Comparison of ENCODE assay signal across 8 cellular contexts in the genomic region with DNA sequence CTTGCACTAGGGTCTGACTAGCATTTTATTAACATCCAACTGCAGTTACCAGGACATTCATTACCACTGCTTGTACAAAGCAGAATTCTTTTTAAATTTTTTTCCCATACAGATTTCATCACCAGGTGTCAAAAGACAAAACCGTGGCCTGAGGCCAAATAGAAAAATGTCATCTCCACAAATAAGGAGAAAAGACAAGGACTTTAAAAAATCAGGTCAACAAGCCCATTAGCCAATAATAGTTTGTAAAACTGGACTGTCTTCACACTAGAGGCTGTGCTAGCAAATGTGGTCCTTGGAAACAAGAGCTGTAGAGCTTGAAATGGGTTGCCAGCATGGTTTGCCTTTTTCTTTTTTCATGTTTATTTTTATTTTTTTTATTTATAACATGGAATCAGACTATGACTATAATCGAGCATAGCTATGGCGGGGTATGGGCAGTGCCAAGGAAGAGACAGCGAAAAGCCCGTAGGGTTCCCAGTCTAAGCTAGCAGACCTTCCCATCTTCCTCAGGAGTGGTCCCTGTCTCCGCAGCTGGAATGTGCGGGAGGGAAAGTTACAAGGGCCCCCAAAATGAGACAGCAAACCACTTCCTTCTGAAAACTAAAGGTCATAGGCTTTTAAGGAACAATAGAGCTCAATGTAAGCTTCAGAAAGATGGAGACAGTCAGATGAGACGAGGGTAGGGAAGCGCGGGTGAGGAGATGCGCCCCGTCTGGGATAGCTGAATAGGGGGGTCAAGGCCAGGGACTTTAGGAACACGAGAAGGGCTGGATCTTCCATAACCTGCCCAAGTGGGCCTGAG. TPM values are rescaled to one million over a fixed set of nuclear protein-coding genes. Genes with fewer than 3 reads are reported as not detected.
DNase-seq lines count a peak whose midpoint lies in the region; ATAC-seq and TF ChIP-seq lines count a peak whose summit lies in the region.

No MANE protein-coding gene starts in this region.

- TF ChIP-seq CTCF in SU-DHL-6 (IDR thresholded peaks at IDR 0.05; ENCODE audit: insufficient read depth, low read length, poor library complexity, severe bottlenecking) (no peak), neural cell (IDR thresholded peaks at IDR 0.05; ENCODE audit: poor library complexity, severe bottlenecking) (no peak)

- peak overlapping the region; percentile 79 for H3K4me3 ChIP-seq in SU-DHL-6 (ENCODE audit: insufficient read depth, low read length, poor library complexity, severe bottlenecking)
- peak overlapping the region; percentile 82 to 92 for H3K4me3 ChIP-seq in esophagus (ENCODE audit: low read depth in 1 of 2, low read length in 2 of 2)
- peak overlapping the region; percentile 92 for H3K4me3 ChIP-seq in neural cell (ENCODE audit: low read length)

- peaks cover 23% of the 10 kb centered on the region; the same call in 1 of the 2 replicates for H3F3A ChIP-seq in SU-DHL-6 (ENCODE audit: insufficient read depth)
- peaks cover 8% of the 10 kb centered on the region for H3F3A ChIP-seq in neural cell (ENCODE audit: insufficient read depth, low read length, poor library complexity, severe bottlenecking)

- peak overlapping the region; percentile 95 for H2AFZ ChIP-seq in SU-DHL-6 (ENCODE audit: low read depth, low read length, severe bottlenecking)
- peak overlapping the region; percentile 29 for H2AFZ ChIP-seq in neural cell (ENCODE audit: low read depth, low read length)

- H3K4me1 ChIP-seq in esophagus (ENCODE audit: control insufficient read depth in 2 of 2, insufficient read depth in 2 of 2, low read length in 1 of 2) = peaks cover 0 to 5% of the 10 kb centered on the region in 2 donors

- no peaks in the 10 kb centered on the region for H3K9me2 ChIP-seq in SU-DHL-6 (replicated peaks; ENCODE audit: insufficient read depth, low read length)
- no peaks in the 10 kb centered on the region for H3K9me2 ChIP-seq in neural cell (ENCODE audit: insufficient read depth, low read length)

- H3K27me3 ChIP-seq in SU-DHL-6 (ENCODE audit: low read length) = no peaks in the 10 kb centered on the region
- H3K27me3 ChIP-seq in esophagus (ENCODE audit: control insufficient read depth in 1 of 2, insufficient read depth in 2 of 2, low read length in 2 of 2) = no peaks in the 10 kb centered on the region
- no peaks in the 10 kb centered on the region for H3K27me3 ChIP-seq in neural cell (ENCODE audit: insufficient read depth, low read depth, low read length)

- ATAC-seq in HG03280 (IDR thresholded peaks at IDR 0.05; ENCODE audit: unreplicated experiment) (no peak), GM18511 (IDR thresholded peaks at IDR 0.05; ENCODE audit: unreplicated experiment) (no peak)

- 6 to 9% methylated on average over 13 of the region's 13 CpGs for WGBS in esophagus, 2 donors

- H3K9me3 ChIP-seq in SU-DHL-6 (ENCODE audit: insufficient read depth, low read length) (no peaks in the 10 kb centered on the region), esophagus (ENCODE audit: control insufficient read depth in 2 of 2, insufficient read depth in 1 of 2, low read depth in 1 of 2, low read length in 1 of 2) (no peaks in the 10 kb centered on the region), neural cell (ENCODE audit: low read length) (no peaks in the 10 kb centered on the region)

- no peak for TF ChIP-seq RAD21 in neural cell (conservative IDR thresholded peaks at IDR 0.05)

- H3K4me2 ChIP-seq in SU-DHL-6 (ENCODE audit: low read depth, low read length, poor library complexity, severe bottlenecking) (peak overlapping the region; percentile 92), neural cell (ENCODE audit: low read length) (peak overlapping the region; percentile 98)

- H3K36me3 ChIP-seq in SU-DHL-6 (ENCODE audit: low read length) = no peaks in the 10 kb centered on the region
- H3K36me3 ChIP-seq in esophagus (ENCODE audit: control insufficient read depth in 2 of 2, insufficient read depth in 2 of 2, low read length in 1 of 2) = no peaks in the 10 kb centered on the region
- no peaks in the 10 kb centered on the region for H3K36me3 ChIP-seq in neural cell (ENCODE audit: insufficient read depth, low read length)

- DNase-seq in stimulated activated CD4-positive, alpha-beta T cell treated with anti-CD3 and anti-CD28 coated beads, Interleukin-15, amount 100 ng/mL, for 24 hours = peak; percentile 7
- no peak for DNase-seq in stimulated activated CD4-positive, alpha-beta T cell treated with anti-CD3 and anti-CD28 coated beads, Interleukin-4, amount 100 ng/mL, for 4 hours
- DNase-seq in HPDE6-E6E7 (ENCODE audit: extremely low spot score) = no peak

- H4K20me1 ChIP-seq in SU-DHL-6 (ENCODE audit: low read depth, low read length) (no peaks in the 10 kb centered on the region), neural cell (ENCODE audit: insufficient read depth) (no peaks in the 10 kb centered on the region)

- H3K79me2 ChIP-seq in SU-DHL-6 (ENCODE audit: insufficient read depth, low read length) (peaks cover 47% of the 10 kb centered on the region), neural cell (replicated peaks; ENCODE audit: insufficient read depth, low read length) (peaks cover 30% of the 10 kb centered on the region)

- H3K9ac ChIP-seq in SU-DHL-6 (ENCODE audit: low read length) (peak overlapping the region; percentile 97), neural cell (ENCODE audit: low read length) (peak overlapping the region; percentile 89)

- no peak for TF ChIP-seq EP300 in neural cell (conservative IDR thresholded peaks at IDR 0.05; ENCODE audit: poor library complexity, severe bottlenecking)

- H3K27ac ChIP-seq in SU-DHL-6 (ENCODE audit: low read depth, low read length) (peak overlapping the region; percentile 84), esophagus (ENCODE audit: low read depth in 2 of 2, low read length in 1 of 2) (peak overlapping the region; percentile 81 to 82), neural cell (ENCODE audit: low read length) (peak overlapping the region; percentile 75)

TF ChIP-seq in neural cell, 6 proteins besides CTCF, POLR2A, EP300 and RAD21:
- no peak for TF ChIP-seq TAF1 (IDR thresholded peaks at IDR 0.05; ENCODE audit: low read depth)
- TF ChIP-seq SMC3 (conservative IDR thresholded peaks at IDR 0.05; ENCODE audit: poor library complexity) = no peak
- TF ChIP-seq POLR2AphosphoS5 (IDR thresholded peaks at IDR 0.05) = no peak
- no peak for TF ChIP-seq EZH2 (IDR thresholded peaks at IDR 0.05; ENCODE audit: borderline replicate concordance, insufficient read depth, low read length, poor library complexity, severe bottlenecking)
- no peak for TF ChIP-seq MXI1 (conservative IDR thresholded peaks at IDR 0.05; ENCODE audit: poor library complexity, severe bottlenecking)
- TF ChIP-seq, protein P1, sequence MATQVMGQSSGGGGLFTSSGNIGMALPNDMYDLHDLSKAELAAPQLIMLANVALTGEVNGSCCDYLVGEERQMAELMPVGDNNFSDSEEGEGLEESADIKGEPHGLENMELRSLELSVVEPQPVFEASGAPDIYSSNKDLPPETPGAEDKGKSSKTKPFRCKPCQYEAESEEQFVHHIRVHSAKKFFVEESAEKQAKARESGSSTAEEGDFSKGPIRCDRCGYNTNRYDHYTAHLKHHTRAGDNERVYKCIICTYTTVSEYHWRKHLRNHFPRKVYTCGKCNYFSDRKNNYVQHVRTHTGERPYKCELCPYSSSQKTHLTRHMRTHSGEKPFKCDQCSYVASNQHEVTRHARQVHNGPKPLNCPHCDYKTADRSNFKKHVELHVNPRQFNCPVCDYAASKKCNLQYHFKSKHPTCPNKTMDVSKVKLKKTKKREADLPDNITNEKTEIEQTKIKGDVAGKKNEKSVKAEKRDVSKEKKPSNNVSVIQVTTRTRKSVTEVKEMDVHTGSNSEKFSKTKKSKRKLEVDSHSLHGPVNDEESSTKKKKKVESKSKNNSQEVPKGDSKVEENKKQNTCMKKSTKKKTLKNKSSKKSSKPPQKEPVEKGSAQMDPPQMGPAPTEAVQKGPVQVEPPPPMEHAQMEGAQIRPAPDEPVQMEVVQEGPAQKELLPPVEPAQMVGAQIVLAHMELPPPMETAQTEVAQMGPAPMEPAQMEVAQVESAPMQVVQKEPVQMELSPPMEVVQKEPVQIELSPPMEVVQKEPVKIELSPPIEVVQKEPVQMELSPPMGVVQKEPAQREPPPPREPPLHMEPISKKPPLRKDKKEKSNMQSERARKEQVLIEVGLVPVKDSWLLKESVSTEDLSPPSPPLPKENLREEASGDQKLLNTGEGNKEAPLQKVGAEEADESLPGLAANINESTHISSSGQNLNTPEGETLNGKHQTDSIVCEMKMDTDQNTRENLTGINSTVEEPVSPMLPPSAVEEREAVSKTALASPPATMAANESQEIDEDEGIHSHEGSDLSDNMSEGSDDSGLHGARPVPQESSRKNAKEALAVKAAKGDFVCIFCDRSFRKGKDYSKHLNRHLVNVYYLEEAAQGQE (IDR thresholded peaks at IDR 0.05; ENCODE audit: borderline replicate concordance) = no peak
TF ChIP-seq in neural cell: peak in this region for 0.

RNA-seq across cellular contexts. Expression of a gene that starts 1.5 kb away (rescaled TPM):
- polyA plus RNA-seq in esophagus (1 to 10 TPM; 3.1 to 6.5 TPM), neural cell (24.0 and 33.1 TPM in 2 replicates)
- 40.7 and 44.3 TPM in 2 replicates for polyA minus RNA-seq in neural cell

RNA-seq across cellular contexts. Expression of a gene that starts 47.9 kb away (rescaled TPM):
- polyA plus RNA-seq in esophagus (10 to 100 TPM in 1 of 2 donors, 1 to 10 TPM in 1; 9.6 to 11.1 TPM), neural cell (19.0 and 21.7 TPM in 2 replicates)
- polyA minus RNA-seq in neural cell = 18.7 and 19.2 TPM in 2 replicates
